1 cellular context compared by ENCODE assay signal in the genomic region with DNA sequence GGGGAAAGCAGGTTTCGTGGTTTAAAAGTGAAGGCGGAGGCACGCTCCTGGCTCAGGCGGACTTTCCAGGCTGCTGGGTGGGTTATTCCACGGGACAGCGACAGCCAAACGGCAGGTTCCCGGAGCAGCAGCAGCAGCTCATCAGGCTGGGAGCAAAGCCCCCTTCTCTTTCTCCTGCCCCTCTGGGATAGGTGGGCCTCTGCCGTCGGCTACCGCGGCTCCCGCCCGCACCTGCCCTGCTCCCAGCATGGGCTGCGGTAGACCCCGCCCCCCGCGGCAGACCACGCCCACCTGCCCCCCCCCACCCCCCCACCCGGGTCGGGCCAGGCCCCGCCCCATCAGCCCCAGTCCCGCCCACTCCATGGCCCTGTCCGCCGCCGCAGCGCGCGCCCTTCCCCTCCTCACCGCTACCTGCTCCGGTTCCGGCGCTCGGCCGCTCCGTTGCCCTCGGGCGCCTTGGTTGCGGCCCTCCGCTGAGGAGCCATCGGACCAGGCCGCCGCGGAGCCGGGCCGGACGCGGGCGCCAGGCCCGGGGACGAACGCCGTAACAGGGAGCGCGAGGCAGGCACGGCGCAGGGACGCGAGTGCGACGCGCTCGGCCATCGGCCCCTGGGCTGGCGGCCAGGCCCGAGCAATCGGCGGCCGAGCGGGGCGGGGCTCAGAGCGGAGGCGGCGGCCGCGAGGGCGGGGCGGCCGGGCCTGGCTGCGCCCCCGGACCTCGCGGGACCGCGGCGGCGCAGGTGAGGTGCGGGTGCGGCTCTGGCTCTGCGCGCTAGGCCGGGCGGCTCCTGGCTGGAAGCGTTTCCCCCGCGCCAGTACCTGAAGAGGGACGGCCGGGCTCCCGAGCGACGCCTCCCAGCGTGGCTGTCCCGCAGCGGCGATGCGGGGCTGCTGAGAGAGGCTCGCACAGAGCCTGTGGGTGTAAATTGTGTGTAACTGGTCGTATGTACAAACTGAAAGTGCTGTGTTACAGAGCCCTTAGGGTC.
A peak's percentile ranks its signal among the peaks of the same experiment; 100 is the strongest.
TF ChIP-seq lines count a peak whose summit lies in the region.

A gene (plus strand): TSS at position 347 of the 986 bp plus-strand sequence. CDS start 1,453 bp downstream, outside the sequence.
A gene with protein sequence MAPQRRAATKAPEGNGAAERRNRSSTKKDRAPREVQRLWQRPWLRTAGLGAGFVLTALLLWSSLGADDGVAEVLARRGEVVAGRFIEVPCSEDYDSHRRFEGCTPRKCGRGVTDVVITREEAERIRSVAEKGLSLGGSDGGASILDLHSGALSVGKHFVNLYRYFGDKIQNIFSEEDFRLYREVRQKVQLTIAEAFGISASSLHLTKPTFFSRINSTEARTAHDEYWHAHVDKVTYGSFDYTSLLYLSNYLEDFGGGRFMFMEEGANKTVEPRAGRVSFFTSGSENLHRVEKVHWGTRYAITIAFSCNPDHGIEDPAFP (minus strand): TSS at position 586 of the 986 bp plus-strand sequence. CDS start 101 bp downstream, at position 485.

TF ChIP-seq in HepG2, 621 proteins besides CTCF, POLR2A, EP300 and RAD21 (continued from another document and continues in another):
- TF ChIP-seq, protein P1, sequence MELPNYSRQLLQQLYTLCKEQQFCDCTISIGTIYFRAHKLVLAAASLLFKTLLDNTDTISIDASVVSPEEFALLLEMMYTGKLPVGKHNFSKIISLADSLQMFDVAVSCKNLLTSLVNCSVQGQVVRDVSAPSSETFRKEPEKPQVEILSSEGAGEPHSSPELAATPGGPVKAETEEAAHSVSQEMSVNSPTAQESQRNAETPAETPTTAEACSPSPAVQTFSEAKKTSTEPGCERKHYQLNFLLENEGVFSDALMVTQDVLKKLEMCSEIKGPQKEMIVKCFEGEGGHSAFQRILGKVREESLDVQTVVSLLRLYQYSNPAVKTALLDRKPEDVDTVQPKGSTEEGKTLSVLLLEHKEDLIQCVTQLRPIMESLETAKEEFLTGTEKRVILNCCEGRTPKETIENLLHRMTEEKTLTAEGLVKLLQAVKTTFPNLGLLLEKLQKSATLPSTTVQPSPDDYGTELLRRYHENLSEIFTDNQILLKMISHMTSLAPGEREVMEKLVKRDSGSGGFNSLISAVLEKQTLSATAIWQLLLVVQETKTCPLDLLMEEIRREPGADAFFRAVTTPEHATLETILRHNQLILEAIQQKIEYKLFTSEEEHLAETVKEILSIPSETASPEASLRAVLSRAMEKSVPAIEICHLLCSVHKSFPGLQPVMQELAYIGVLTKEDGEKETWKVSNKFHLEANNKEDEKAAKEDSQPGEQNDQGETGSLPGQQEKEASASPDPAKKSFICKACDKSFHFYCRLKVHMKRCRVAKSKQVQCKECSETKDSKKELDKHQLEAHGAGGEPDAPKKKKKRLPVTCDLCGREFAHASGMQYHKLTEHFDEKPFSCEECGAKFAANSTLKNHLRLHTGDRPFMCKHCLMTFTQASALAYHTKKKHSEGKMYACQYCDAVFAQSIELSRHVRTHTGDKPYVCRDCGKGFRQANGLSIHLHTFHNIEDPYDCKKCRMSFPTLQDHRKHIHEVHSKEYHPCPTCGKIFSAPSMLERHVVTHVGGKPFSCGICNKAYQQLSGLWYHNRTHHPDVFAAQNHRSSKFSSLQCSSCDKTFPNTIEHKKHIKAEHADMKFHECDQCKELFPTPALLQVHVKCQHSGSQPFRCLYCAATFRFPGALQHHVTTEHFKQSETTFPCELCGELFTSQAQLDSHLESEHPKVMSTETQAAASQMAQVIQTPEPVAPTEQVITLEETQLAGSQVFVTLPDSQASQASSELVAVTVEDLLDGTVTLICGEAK (IDR thresholded peaks at IDR 0.05), result no peak
- TF ChIP-seq, protein P1 (CRISPR knock-in tag; IDR thresholded peaks at IDR 0.05), result no peak
- TF ChIP-seq RCOR2 (CRISPR knock-in tag; IDR thresholded peaks at IDR 0.05), result no peak
- TF ChIP-seq CAMTA2 (CRISPR knock-in tag; IDR thresholded peaks at IDR 0.05; ENCODE audit: borderline replicate concordance), result peak; percentile 92; the same call in 1 of the 2 replicates
- peak; percentile 78 for TF ChIP-seq CHD2 (IDR thresholded peaks at IDR 0.05; ENCODE audit: low read depth, low read length)
- TF ChIP-seq ZNF724P (CRISPR knock-in tag; IDR thresholded peaks at IDR 0.05; ENCODE audit: borderline replicate concordance), result peak; percentile 89; the same call in 1 of the 2 replicates
- TF ChIP-seq, protein P2, sequence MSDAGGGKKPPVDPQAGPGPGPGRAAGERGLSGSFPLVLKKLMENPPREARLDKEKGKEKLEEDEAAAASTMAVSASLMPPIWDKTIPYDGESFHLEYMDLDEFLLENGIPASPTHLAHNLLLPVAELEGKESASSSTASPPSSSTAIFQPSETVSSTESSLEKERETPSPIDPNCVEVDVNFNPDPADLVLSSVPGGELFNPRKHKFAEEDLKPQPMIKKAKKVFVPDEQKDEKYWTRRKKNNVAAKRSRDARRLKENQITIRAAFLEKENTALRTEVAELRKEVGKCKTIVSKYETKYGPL (CRISPR knock-in tag; IDR thresholded peaks at IDR 0.05), result no peak
- TF ChIP-seq SP5 (CRISPR knock-in tag; IDR thresholded peaks at IDR 0.05; ENCODE audit: borderline replicate concordance, low read depth), result peak; percentile 68
- no peak for TF ChIP-seq JDP2 (CRISPR knock-in tag; IDR thresholded peaks at IDR 0.05; ENCODE audit: borderline replicate concordance)
- TF ChIP-seq ZNF253 (CRISPR knock-in tag; IDR thresholded peaks at IDR 0.05; ENCODE audit: borderline replicate concordance), result 0 out of 2 replicates have a peak, but pooled peaks have one; percentile 43
- TF ChIP-seq SNAI1 (CRISPR knock-in tag; IDR thresholded peaks at IDR 0.05; ENCODE audit: borderline replicate concordance), result no peak
- 0 out of 2 replicates have a peak, but pooled peaks have one; percentile 15 for TF ChIP-seq SIX1 (CRISPR knock-in tag; IDR thresholded peaks at IDR 0.05; ENCODE audit: borderline replicate concordance)
- no peak for TF ChIP-seq SSRP1 (CRISPR knock-in tag; IDR thresholded peaks at IDR 0.05)
- peak; percentile 98 for TF ChIP-seq ARNT2 (CRISPR knock-in tag; IDR thresholded peaks at IDR 0.05; ENCODE audit: low read depth)
- TF ChIP-seq, protein P3, sequence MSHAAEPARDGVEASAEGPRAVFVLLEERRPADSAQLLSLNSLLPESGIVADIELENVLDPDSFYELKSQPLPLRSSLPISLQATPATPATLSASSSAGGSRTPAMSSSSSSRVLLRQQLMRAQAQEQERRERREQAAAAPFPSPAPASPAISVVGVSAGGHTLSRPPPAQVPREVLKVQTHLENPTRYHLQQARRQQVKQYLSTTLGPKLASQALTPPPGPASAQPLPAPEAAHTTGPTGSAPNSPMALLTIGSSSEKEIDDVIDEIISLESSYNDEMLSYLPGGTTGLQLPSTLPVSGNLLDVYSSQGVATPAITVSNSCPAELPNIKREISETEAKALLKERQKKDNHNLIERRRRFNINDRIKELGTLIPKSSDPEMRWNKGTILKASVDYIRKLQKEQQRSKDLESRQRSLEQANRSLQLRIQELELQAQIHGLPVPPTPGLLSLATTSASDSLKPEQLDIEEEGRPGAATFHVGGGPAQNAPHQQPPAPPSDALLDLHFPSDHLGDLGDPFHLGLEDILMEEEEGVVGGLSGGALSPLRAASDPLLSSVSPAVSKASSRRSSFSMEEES (CRISPR knock-in tag; IDR thresholded peaks at IDR 0.05), result no peak
- TF ChIP-seq AKAP8 (CRISPR knock-in tag; IDR thresholded peaks at IDR 0.05), result peak; percentile 63; the same call in 1 of the 2 replicates
- no peak for TF ChIP-seq RBM22 (optimal IDR thresholded peaks at IDR 0.05; ENCODE audit: low read length)
- no peak for TF ChIP-seq MATR3 (CRISPR knock-in tag; IDR thresholded peaks at IDR 0.05)
- TF ChIP-seq ZNF557 (CRISPR knock-in tag; IDR thresholded peaks at IDR 0.05), result no peak
- no peak for TF ChIP-seq POGZ (CRISPR knock-in tag; IDR thresholded peaks at IDR 0.05)
- no peak for TF ChIP-seq NFE2 (CRISPR knock-in tag; IDR thresholded peaks at IDR 0.05)
- TF ChIP-seq KLF15 (CRISPR knock-in tag; IDR thresholded peaks at IDR 0.05; ENCODE audit: borderline replicate concordance), result no peak
- no peak for TF ChIP-seq SMC3 (IDR thresholded peaks at IDR 0.05; ENCODE audit: low read length)
- no peak; the same call in 1 of the 2 replicates for TF ChIP-seq ZSCAN9 (CRISPR knock-in tag; IDR thresholded peaks at IDR 0.05; ENCODE audit: borderline replicate concordance)
- no peak for TF ChIP-seq MEF2D (CRISPR knock-in tag; IDR thresholded peaks at IDR 0.05)
- no peak for TF ChIP-seq ZNF878 (CRISPR knock-in tag; IDR thresholded peaks at IDR 0.05)
- TF ChIP-seq TGIF2 (CRISPR knock-in tag; IDR thresholded peaks at IDR 0.05), result peak; percentile 32
- TF ChIP-seq, protein P4, sequence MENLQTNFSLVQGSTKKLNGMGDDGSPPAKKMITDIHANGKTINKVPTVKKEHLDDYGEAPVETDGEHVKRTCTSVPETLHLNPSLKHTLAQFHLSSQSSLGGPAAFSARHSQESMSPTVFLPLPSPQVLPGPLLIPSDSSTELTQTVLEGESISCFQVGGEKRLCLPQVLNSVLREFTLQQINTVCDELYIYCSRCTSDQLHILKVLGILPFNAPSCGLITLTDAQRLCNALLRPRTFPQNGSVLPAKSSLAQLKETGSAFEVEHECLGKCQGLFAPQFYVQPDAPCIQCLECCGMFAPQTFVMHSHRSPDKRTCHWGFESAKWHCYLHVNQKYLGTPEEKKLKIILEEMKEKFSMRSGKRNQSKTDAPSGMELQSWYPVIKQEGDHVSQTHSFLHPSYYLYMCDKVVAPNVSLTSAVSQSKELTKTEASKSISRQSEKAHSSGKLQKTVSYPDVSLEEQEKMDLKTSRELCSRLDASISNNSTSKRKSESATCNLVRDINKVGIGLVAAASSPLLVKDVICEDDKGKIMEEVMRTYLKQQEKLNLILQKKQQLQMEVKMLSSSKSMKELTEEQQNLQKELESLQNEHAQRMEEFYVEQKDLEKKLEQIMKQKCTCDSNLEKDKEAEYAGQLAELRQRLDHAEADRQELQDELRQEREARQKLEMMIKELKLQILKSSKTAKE (CRISPR knock-in tag; IDR thresholded peaks at IDR 0.05; ENCODE audit: borderline replicate concordance), result no peak
- TF ChIP-seq BORCS8-MEF2B (CRISPR knock-in tag; IDR thresholded peaks at IDR 0.05), result peak; percentile 91
- TF ChIP-seq ZNF432 (CRISPR knock-in tag; IDR thresholded peaks at IDR 0.05; ENCODE audit: borderline replicate concordance), result no peak
- TF ChIP-seq POLR2AphosphoS2 (IDR thresholded peaks at IDR 0.05; ENCODE audit: low read depth, low read length), result peak; percentile 98; the same call in 1 of the 2 replicates
- no peak; the same call in 1 of the 2 replicates for TF ChIP-seq DMAP1 (CRISPR knock-in tag; IDR thresholded peaks at IDR 0.05)
- no peak for TF ChIP-seq ZNF674 (CRISPR knock-in tag; IDR thresholded peaks at IDR 0.05; ENCODE audit: low read depth)
- no peak; the same call in 1 of the 2 replicates for TF ChIP-seq ZBTB20 (CRISPR knock-in tag; IDR thresholded peaks at IDR 0.05; ENCODE audit: borderline replicate concordance, low read depth)
- no peak; the same call in 1 of the 2 replicates for TF ChIP-seq ZNF598 (CRISPR knock-in tag; IDR thresholded peaks at IDR 0.05; ENCODE audit: borderline replicate concordance)
- peak; percentile 70 for TF ChIP-seq FOXO1 (CRISPR knock-in tag; IDR thresholded peaks at IDR 0.05)
- TF ChIP-seq, protein P5, sequence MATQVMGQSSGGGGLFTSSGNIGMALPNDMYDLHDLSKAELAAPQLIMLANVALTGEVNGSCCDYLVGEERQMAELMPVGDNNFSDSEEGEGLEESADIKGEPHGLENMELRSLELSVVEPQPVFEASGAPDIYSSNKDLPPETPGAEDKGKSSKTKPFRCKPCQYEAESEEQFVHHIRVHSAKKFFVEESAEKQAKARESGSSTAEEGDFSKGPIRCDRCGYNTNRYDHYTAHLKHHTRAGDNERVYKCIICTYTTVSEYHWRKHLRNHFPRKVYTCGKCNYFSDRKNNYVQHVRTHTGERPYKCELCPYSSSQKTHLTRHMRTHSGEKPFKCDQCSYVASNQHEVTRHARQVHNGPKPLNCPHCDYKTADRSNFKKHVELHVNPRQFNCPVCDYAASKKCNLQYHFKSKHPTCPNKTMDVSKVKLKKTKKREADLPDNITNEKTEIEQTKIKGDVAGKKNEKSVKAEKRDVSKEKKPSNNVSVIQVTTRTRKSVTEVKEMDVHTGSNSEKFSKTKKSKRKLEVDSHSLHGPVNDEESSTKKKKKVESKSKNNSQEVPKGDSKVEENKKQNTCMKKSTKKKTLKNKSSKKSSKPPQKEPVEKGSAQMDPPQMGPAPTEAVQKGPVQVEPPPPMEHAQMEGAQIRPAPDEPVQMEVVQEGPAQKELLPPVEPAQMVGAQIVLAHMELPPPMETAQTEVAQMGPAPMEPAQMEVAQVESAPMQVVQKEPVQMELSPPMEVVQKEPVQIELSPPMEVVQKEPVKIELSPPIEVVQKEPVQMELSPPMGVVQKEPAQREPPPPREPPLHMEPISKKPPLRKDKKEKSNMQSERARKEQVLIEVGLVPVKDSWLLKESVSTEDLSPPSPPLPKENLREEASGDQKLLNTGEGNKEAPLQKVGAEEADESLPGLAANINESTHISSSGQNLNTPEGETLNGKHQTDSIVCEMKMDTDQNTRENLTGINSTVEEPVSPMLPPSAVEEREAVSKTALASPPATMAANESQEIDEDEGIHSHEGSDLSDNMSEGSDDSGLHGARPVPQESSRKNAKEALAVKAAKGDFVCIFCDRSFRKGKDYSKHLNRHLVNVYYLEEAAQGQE (IDR thresholded peaks at IDR 0.05; ENCODE audit: borderline replicate concordance in 1 of 2, low read depth in 1 of 2, low read length in 2 of 2), result peak in 1 of 2 experiments; percentile 42; a peak in 3 of 4 replicates
- no peak for TF ChIP-seq KLF9 (CRISPR knock-in tag; IDR thresholded peaks at IDR 0.05; ENCODE audit: low read depth)
- peak; percentile 91 for TF ChIP-seq ZNF749 (CRISPR knock-in tag; IDR thresholded peaks at IDR 0.05; ENCODE audit: borderline replicate concordance)
- TF ChIP-seq RBFOX2 (IDR thresholded peaks at IDR 0.05; ENCODE audit: low read depth, low read length), result peak; percentile 98
